In the genomic region with DNA sequence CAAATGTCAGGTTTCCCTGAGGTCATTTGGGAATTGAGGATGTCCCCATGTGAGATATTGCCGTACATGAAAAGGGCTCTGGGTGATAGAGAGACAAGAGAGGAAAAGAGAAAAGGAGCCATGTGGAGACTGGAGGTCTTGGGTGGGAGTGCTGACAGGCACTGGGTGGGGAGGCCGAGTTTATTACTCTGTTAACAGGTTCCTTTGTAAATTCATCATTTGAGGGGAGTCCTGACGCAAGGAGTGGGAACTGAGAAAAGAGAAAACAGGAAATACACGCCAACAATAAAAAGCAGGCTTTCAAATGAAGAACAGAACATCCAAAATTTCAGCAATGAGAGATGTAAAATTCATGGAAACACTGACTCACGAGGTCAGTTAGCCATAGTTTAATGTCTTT, we compare ENCODE assay signal across 17 cellular contexts.
DNase-seq lines count a peak whose midpoint lies in the region; ATAC-seq and TF ChIP-seq lines count a peak whose summit lies in the region.
"Had no signal": no experiment of that assay in that cellular context is flagged by ENCODE, and none has a peak within 500 bp of the region (broad histone marks: within the 10 kb centered on the region; RNA-seq: fewer than 3 reads in every experiment).

No MANE protein-coding gene starts in this region.

- no peaks in the 10 kb centered on the region for H3K36me3 ChIP-seq in gastroesophageal sphincter
- H3K36me3 ChIP-seq: HAP-1 had no signal

- H3K27me3 ChIP-seq in right cardiac atrium (ENCODE audit: control insufficient read depth, insufficient read depth) (no peaks in the 10 kb centered on the region), gastroesophageal sphincter (no peaks in the 10 kb centered on the region)

- TF ChIP-seq POLR2A in gastroesophageal sphincter (IDR thresholded peaks at IDR 0.05), result no peak

- peak in 1 of 3 donors; percentile 24 for DNase-seq in right cardiac atrium
- no peak for DNase-seq in left ventricle myocardium superior
- no peak for DNase-seq in effector CD8-positive, alpha-beta T cell (lab: John Stamatoyannopoulos, UW)
- DNase-seq: Caco-2, NCI-H1105, NCI-H187, NCI-H446, Right ventricle myocardium superior had no signal

- H3K4me1 Mint-ChIP-seq in brain, result peaks cover 26% of the 10 kb centered on the region
- H3K4me1 Mint-ChIP-seq: CD14-positive monocyte had no signal

- H3K27me3 Mint-ChIP-seq in brain, result no peaks in the 10 kb centered on the region

- intact Hi-C loops in right cardiac atrium (cut with DNase I) (no loop called here), left ventricle myocardium superior (cut with micrococcal nuclease) (no loop called here)

- peak overlapping the region in 3 of 5 experiments; percentile 50 to 63 (median 51) for H3K27ac Mint-ChIP-seq in brain
- H3K27ac Mint-ChIP-seq: CD14-positive monocyte had no signal

- TF ChIP-seq EP300 in gastroesophageal sphincter (IDR thresholded peaks at IDR 0.05), result no peak

- H3K4me1 ChIP-seq in right cardiac atrium (ENCODE audit: control insufficient read depth, insufficient read depth, low read length) (no peaks in the 10 kb centered on the region), gastroesophageal sphincter (no peaks in the 10 kb centered on the region)
- H3K4me1 ChIP-seq: Caco-2, HAP-1 had no signal

- H3K9me3 ChIP-seq in right cardiac atrium (ENCODE audit: control insufficient read depth, low read length) (no peaks in the 10 kb centered on the region), gastroesophageal sphincter (no peaks in the 10 kb centered on the region)
- H3K9me3 ChIP-seq: Caco-2, HAP-1 had no signal

- TF ChIP-seq CTCF in brain (conservative IDR thresholded peaks at IDR 0.05) (no peak), gastroesophageal sphincter (IDR thresholded peaks at IDR 0.05) (no peak)

- H3K4me3 ChIP-seq in right cardiac atrium (ENCODE audit: low read length), result no peak overlapping the region
- no peak overlapping the region for H3K4me3 ChIP-seq in gastroesophageal sphincter
- H3K4me3 ChIP-seq: GM12878, HAP-1 had no signal

- no peaks in the 10 kb centered on the region for H3K9me3 Mint-ChIP-seq in brain

- H3K36me3 Mint-ChIP-seq in brain, result no peaks in the 10 kb centered on the region
- H3K36me3 Mint-ChIP-seq: CD14-positive monocyte had no signal

- H3K4me3 Mint-ChIP-seq in brain, result no peak overlapping the region
- H3K4me3 Mint-ChIP-seq: CD14-positive monocyte had no signal

- ATAC-seq in right cardiac atrium (peak in 1 of 2 donors; percentile 66), left ventricle myocardium superior (no peak), gastroesophageal sphincter (peak; percentile 19), HG03045 (IDR thresholded peaks at IDR 0.05; ENCODE audit: unreplicated experiment) (no peak), HG02884 (IDR thresholded peaks at IDR 0.05; ENCODE audit: unreplicated experiment) (no peak), GM21390 (IDR thresholded peaks at IDR 0.05; ENCODE audit: unreplicated experiment) (no peak)
- ATAC-seq: GM12878, Panc1 had no signal

- H3K27ac ChIP-seq in right cardiac atrium (ENCODE audit: low read length) (peak overlapping the region; percentile 32), gastroesophageal sphincter (peak overlapping the region in 1 of 4 donors; percentile 19)

- WGBS in right cardiac atrium, result 53% methylated on average over 5 of the region's 5 CpGs
- WGBS in gastroesophageal sphincter (ENCODE audit: low coverage in 1 of 2), 2 donors, result 49 to 52% methylated on average over 3 to 5 of the region's 5 CpGs
